In genomic region chr1:156489935-156490293, GRCh38 we compare ENCODE assay signal across 8 cellular contexts. TPM values are rescaled to one million over a fixed set of nuclear protein-coding genes. Genes with fewer than 3 reads are reported as not detected.
DNase-seq lines count a peak whose midpoint lies in the region; ATAC-seq and TF ChIP-seq lines count a peak whose summit lies in the region.

No MANE protein-coding gene starts in this region.

- intact Hi-C loops in left ventricle myocardium inferior (cut with micrococcal nuclease) (no loop called here), left cardiac atrium (cut with DNase I) (loop anchor here in 1 of 2 donors (10.0 kb wide), 1 partner anchor 115 kb away; the partner anchor contains the start of gene GPATCH4), natural killer cell (cut with micrococcal nuclease) (loop anchor here (1.0 to 2.0 kb wide), 2 partner anchors 9 to 15 kb away; no protein-coding TSS in a partner anchor), vagina (cut with DNase I) (no loop called here)

- H3K27ac Mint-ChIP-seq in brain (peak overlapping the region; percentile 82 to 98 (median 97)), natural killer cell (peak overlapping the region; percentile 89 to 97)

- no peak for DNase-seq in left ventricle myocardium inferior
- DNase-seq in left cardiac atrium: no peak
- DNase-seq in natural killer cell: no peak
- no peak for DNase-seq in vagina (ENCODE audit: extremely low spot score in 2 of 2)
- DNase-seq in NCI-H2029 (lab: John Stamatoyannopoulos, UW): no peak
- no peak for DNase-seq in NCI-H2171 treated with DMSO at 0.1 percent for 48 hours (lab: John Stamatoyannopoulos, UW)
- DNase-seq in NCI-H1436 (lab: John Stamatoyannopoulos, UW): no peak

- H3K4me3 Mint-ChIP-seq in brain (peak overlapping the region; percentile 47 to 81 (median 77)), natural killer cell (peak overlapping the region; percentile 87)

- no peak for ATAC-seq in left cardiac atrium
- ATAC-seq in natural killer cell: no peak

- peaks cover 5% of the 10 kb centered on the region for H3K36me3 Mint-ChIP-seq in brain
- H3K36me3 Mint-ChIP-seq in natural killer cell: no peaks in the 10 kb centered on the region

- H3K36me3 ChIP-seq in left ventricle myocardium inferior (no peaks in the 10 kb centered on the region), vagina (no peaks in the 10 kb centered on the region)

- peaks cover 4% of the 10 kb centered on the region for H3K27me3 Mint-ChIP-seq in brain
- H3K27me3 Mint-ChIP-seq in natural killer cell (ENCODE audit: low read depth in 2 of 2): no peaks in the 10 kb centered on the region

- H3K4me1 ChIP-seq in left ventricle myocardium inferior (peaks cover 100% of the 10 kb centered on the region), vagina (peaks cover 100% of the 10 kb centered on the region)

- H3K4me3 ChIP-seq in left ventricle myocardium inferior: peak overlapping the region; percentile 98
- peak overlapping the region; percentile 26 to 41 for H3K4me3 ChIP-seq in vagina

- TF ChIP-seq CTCF in left ventricle myocardium inferior (IDR thresholded peaks at IDR 0.05; ENCODE audit: borderline replicate concordance) (no peak), brain (conservative IDR thresholded peaks at IDR 0.05) (no peak), natural killer cell (IDR thresholded peaks at IDR 0.05) (no peak), vagina (IDR thresholded peaks at IDR 0.05) (no peak)

- H3K27me3 ChIP-seq in left ventricle myocardium inferior (ENCODE audit: low read depth) (no peaks in the 10 kb centered on the region), vagina (no peaks in the 10 kb centered on the region)

- TF ChIP-seq POLR2A in vagina (IDR thresholded peaks at IDR 0.05): no peak

- peak overlapping the region; percentile 100 for H3K27ac ChIP-seq in left ventricle myocardium inferior (replicated peaks)
- peak overlapping the region; percentile 99 for H3K27ac ChIP-seq in vagina

- H3K9me3 ChIP-seq in left ventricle myocardium inferior (replicated peaks): no peaks in the 10 kb centered on the region
- no peaks in the 10 kb centered on the region for H3K9me3 ChIP-seq in vagina

- H3K4me1 Mint-ChIP-seq in brain (peaks cover 90% of the 10 kb centered on the region), natural killer cell (peaks cover 82 to 96% of the 10 kb centered on the region in 2 donors)

- H3K9me3 Mint-ChIP-seq in brain (no peaks in the 10 kb centered on the region), natural killer cell (no peaks in the 10 kb centered on the region)

RNA-seq across cellular contexts. Expression of gene MEF2D, which starts 10.7 kb away (rescaled TPM):
- 96.8 TPM for total RNA-seq in left ventricle myocardium inferior
- total RNA-seq in left cardiac atrium: 10 to 100 TPM; 69.0 to 81.7 TPM
- polyA plus RNA-seq in brain (ENCODE audit: insufficient read depth, low read depth, low replicate concordance): 22.7 TPM
- 100 to 1,000 TPM; 232 to 298 (median 284) TPM for total RNA-seq in natural killer cell
- total RNA-seq in vagina: 33.9 TPM
